ENCODE assay signal across 19 cellular contexts in genomic region chr3:114841515-114841914, GRCh38.
DNase-seq lines count a peak whose midpoint lies in the region; ATAC-seq and TF ChIP-seq lines count a peak whose summit lies in the region.
"Had no signal": no experiment of that assay in that cellular context is flagged by ENCODE, and none has a peak within 500 bp of the region (broad histone marks: within the 10 kb centered on the region; RNA-seq: fewer than 3 reads in every experiment).

No MANE protein-coding gene starts in this region.

- no peak overlapping the region for H3K4me3 ChIP-seq in fibroblast of mammary gland (ENCODE audit: control insufficient read depth, low read depth, low read length)
- H3K4me3 ChIP-seq: GM23338, K562, SJCRH30 had no signal

- ATAC-seq in activated naive CD8-positive, alpha-beta T cell treated with anti-CD3 and anti-CD28 coated beads, Interleukin-2, amount 50 U/mL, for 24 hours: peak; percentile 49
- ATAC-seq in HG02973 (IDR thresholded peaks at IDR 0.05; ENCODE audit: unreplicated experiment): no peak
- ATAC-seq: GM23338, K562 had no signal

- H3K27ac Mint-ChIP-seq in activated naive CD8-positive, alpha-beta T cell treated with anti-CD3 and anti-CD28 coated beads, Interleukin-2, amount 50 U/mL, for 24 hours: no peak overlapping the region
- no peak overlapping the region for H3K27ac Mint-ChIP-seq in activated naive CD8-positive, alpha-beta T cell treated with anti-CD3 and anti-CD28 coated beads for 36 hours
- H3K27ac Mint-ChIP-seq: CD4-positive, alpha-beta T cell; GM23338 had no signal

- H3K9me3 Mint-ChIP-seq in activated naive CD8-positive, alpha-beta T cell treated with anti-CD3 and anti-CD28 coated beads, Interleukin-2, amount 50 U/mL, for 24 hours: no peaks in the 10 kb centered on the region
- H3K9me3 Mint-ChIP-seq in activated naive CD8-positive, alpha-beta T cell treated with anti-CD3 and anti-CD28 coated beads for 36 hours: no peaks in the 10 kb centered on the region
- H3K9me3 Mint-ChIP-seq: CD4-positive, alpha-beta T cell; GM23338 had no signal

- TF ChIP-seq CTCF in RWPE1 (conservative IDR thresholded peaks at IDR 0.05; ENCODE audit: low read depth) (no peak), fibroblast of mammary gland (conservative IDR thresholded peaks at IDR 0.05; ENCODE audit: control insufficient read depth, insufficient read depth, low read depth, low read length) (no peak)

- no peak overlapping the region for H3K4me3 Mint-ChIP-seq in activated naive CD8-positive, alpha-beta T cell treated with anti-CD3 and anti-CD28 coated beads, Interleukin-2, amount 50 U/mL, for 24 hours
- H3K4me3 Mint-ChIP-seq in activated naive CD8-positive, alpha-beta T cell treated with anti-CD3 and anti-CD28 coated beads for 36 hours: no peak overlapping the region
- H3K4me3 Mint-ChIP-seq: CD4-positive, alpha-beta T cell; GM23338 had no signal

- H3K27ac ChIP-seq in RWPE1: no peak overlapping the region
- H3K27ac ChIP-seq: HL-60, SJCRH30 had no signal

- no peaks in the 10 kb centered on the region for H3K27me3 Mint-ChIP-seq in activated naive CD8-positive, alpha-beta T cell treated with anti-CD3 and anti-CD28 coated beads, Interleukin-2, amount 50 U/mL, for 24 hours
- H3K27me3 Mint-ChIP-seq in activated naive CD8-positive, alpha-beta T cell treated with anti-CD3 and anti-CD28 coated beads for 36 hours: no peaks in the 10 kb centered on the region
- H3K27me3 Mint-ChIP-seq: CD4-positive, alpha-beta T cell had no signal

- peaks cover 4% of the 10 kb centered on the region for H3K4me1 Mint-ChIP-seq in activated naive CD8-positive, alpha-beta T cell treated with anti-CD3 and anti-CD28 coated beads, Interleukin-2, amount 50 U/mL, for 24 hours
- H3K4me1 Mint-ChIP-seq in activated naive CD8-positive, alpha-beta T cell treated with anti-CD3 and anti-CD28 coated beads for 36 hours: peaks cover 2% of the 10 kb centered on the region
- H3K4me1 Mint-ChIP-seq: GM23338 had no signal

- POLR2A ChIA-PET in RWPE1 (lab: Yijun Ruan, JAX; ENCODE audit: low non-redundant PET): no interaction called here

- DNase-seq in activated naive CD8-positive, alpha-beta T cell treated with anti-CD3 and anti-CD28 coated beads, Interleukin-2, amount 50 U/mL, for 24 hours: no peak
- DNase-seq in activated naive CD8-positive, alpha-beta T cell treated with anti-CD3 and anti-CD28 coated beads for 36 hours: no peak
- DNase-seq in RWPE1 (ENCODE audit: low spot score): peak; percentile 19
- DNase-seq in fibroblast of mammary gland (ENCODE audit: low read depth): peak; percentile 19
- DNase-seq in NCI-H345 (lab: John Stamatoyannopoulos, UW): no peak
- no peak for DNase-seq in NAMALWA (ENCODE audit: low spot score)
- DNase-seq in ureter (ENCODE audit: low spot score): no peak
- DNase-seq: 8988T; BE2C; CD4-positive, alpha-beta T cell; NCI-H1048; NCI-H146; NCI-H2081; NCI-H524; SJCRH30 had no signal

- CTCF ChIA-PET in RWPE1 (lab: Yijun Ruan, JAX): no interaction called here

- H3K36me3 Mint-ChIP-seq in activated naive CD8-positive, alpha-beta T cell treated with anti-CD3 and anti-CD28 coated beads, Interleukin-2, amount 50 U/mL, for 24 hours (ENCODE audit: low read depth): peaks cover 9% of the 10 kb centered on the region
- H3K36me3 Mint-ChIP-seq in activated naive CD8-positive, alpha-beta T cell treated with anti-CD3 and anti-CD28 coated beads for 36 hours: peaks cover 6% of the 10 kb centered on the region

Comparison
In these comparisons a context has a peak if more than half of its experiments do, and no peak if none do; other contexts are left out.
1. DNase-seq: peak in RWPE1 (single experiment) and fibroblast of mammary gland (single experiment); none in activated naive CD8-positive, alpha-beta T cell treated with anti-CD3 and anti-CD28 coated beads, Interleukin-2, amount 50 U/mL, for 24 hours (single experiment), activated naive CD8-positive, alpha-beta T cell treated with anti-CD3 and anti-CD28 coated beads for 36 hours (single experiment), NCI-H345 (single experiment), NAMALWA (single experiment) and ureter (single experiment).